24 cellular contexts compared by ENCODE assay signal in genomic region chr3:173796865-173797264, GRCh38.
DNase-seq lines count a peak whose midpoint lies in the region; ATAC-seq, FAIRE-seq and TF ChIP-seq lines count a peak whose summit lies in the region.
"Had no signal": no experiment of that assay in that cellular context is flagged by ENCODE, and none has a peak within 500 bp of the region (broad histone marks: within the 10 kb centered on the region; RNA-seq: fewer than 3 reads in every experiment).

No MANE protein-coding gene starts in this region.

- H3K9me3 ChIP-seq in H1 (ENCODE audit: insufficient read depth in 2 of 2, low read depth in 1 of 2, low read length in 1 of 2), result no peaks in the 10 kb centered on the region
- H3K9me3 ChIP-seq: Caco-2, SJSA1 had no signal

- H3K27me3 ChIP-seq in H1 (replicated peaks in 1 of 4; ENCODE audit: control insufficient read depth in 3 of 4, extremely low read depth in 1 of 4, insufficient read depth in 3 of 4, low read length in 3 of 4), result no peaks in the 10 kb centered on the region
- H3K27me3 ChIP-seq: SJSA1 had no signal

- FAIRE-seq in H1 (lab: Jason Lieb, UNC), result peak; percentile 52
- FAIRE-seq: GM12891 had no signal

- no peak overlapping the region for H2BK15ac ChIP-seq in H1 (ENCODE audit: low read length)

- no peak overlapping the region for H3K14ac ChIP-seq in H1 (ENCODE audit: insufficient read length)

- H2BK20ac ChIP-seq in H1 (ENCODE audit: low read length), result no peak overlapping the region

- H4K5ac ChIP-seq in H1 (ENCODE audit: insufficient read length, low read depth, low read length), result no peak overlapping the region

- H2AFZ ChIP-seq in H1 (ENCODE audit: low read length), result no peak overlapping the region
- H2AFZ ChIP-seq: PC-9 had no signal

- TF ChIP-seq RAD21 in H1 (IDR thresholded peaks at IDR 0.05 in 1 of 2, conservative IDR thresholded peaks at IDR 0.05 in 1 of 2; ENCODE audit: low read depth in 2 of 2, low read length in 2 of 2), result no peak

- H3K4me2 ChIP-seq in H1 (ENCODE audit: insufficient read depth in 1 of 2, low read depth in 2 of 2, low read length in 2 of 2), result no peak overlapping the region
- H3K4me2 ChIP-seq: KMS-11, PC-9 had no signal

- no peaks in the 10 kb centered on the region for H3K79me1 ChIP-seq in H1 (ENCODE audit: low read depth, low read length)

- no peak overlapping the region for H2BK120ac ChIP-seq in H1 (replicated peaks; ENCODE audit: low read depth, low read length)

- H3K23ac ChIP-seq in H1 (ENCODE audit: insufficient read length), result no peak overlapping the region

- CTCF ChIA-PET in H1 (lab: Charles Lee; ENCODE audit: partially characterized antibody), result no interaction called here

- H3K79me2 ChIP-seq in H1 (ENCODE audit: control insufficient read depth in 1 of 2, insufficient read depth in 2 of 2, low read length in 2 of 2), result no peaks in the 10 kb centered on the region

- H3K4me1 ChIP-seq in H1 (replicated peaks in 1 of 4; ENCODE audit: control insufficient read depth in 3 of 4, insufficient read depth in 4 of 4, low read length in 3 of 4), result peaks cover 0 to 4% (median 0%) of the 10 kb centered on the region in 4 experiments; a peak in 1 of 7 replicates
- H3K4me1 ChIP-seq: Caco-2, SJSA1 had no signal

- 71% methylated on average over 3 of the region's 3 CpGs; no CpG with 5 or more reads in 1 of the 2 experiments for WGBS in H1 (ENCODE audit: extremely low coverage in 1 of 2, insufficient coverage in 1 of 2, insufficient read length in 1 of 2, insufficient replicate concordance in 2 of 2, low coverage in 1 of 2, low lambda C conversion rate in 2 of 2, missing lambda C conversion rate in 1 of 2), 2 experiments

- H4K8ac ChIP-seq in H1 (ENCODE audit: extremely low read depth, insufficient read depth, low read length), result no peak overlapping the region

- no peak for TF ChIP-seq POLR2A in H1 (IDR thresholded peaks at IDR 0.05; ENCODE audit: control extremely low read depth in 1 of 2, low read depth in 2 of 2, low read length in 2 of 2)

- H3K56ac ChIP-seq in H1 (replicated peaks; ENCODE audit: insufficient read length, low read depth, low read length), result no peak overlapping the region

- no peak overlapping the region for H2BK5ac ChIP-seq in H1 (ENCODE audit: low read depth, low read length)

- H3K27ac ChIP-seq in H1 (ENCODE audit: low read depth, low read length), result no peak overlapping the region
- H3K27ac ChIP-seq: C4-2B, HL-60, KMS-11, PC-9, SJSA1 had no signal

- H3K36me3 ChIP-seq in H1 (ENCODE audit: control insufficient read depth in 2 of 4, insufficient read depth in 4 of 4, low read length in 3 of 4), result no peaks in the 10 kb centered on the region
- H3K36me3 ChIP-seq: SJSA1 had no signal

- H3K23me2 ChIP-seq in H1 (ENCODE audit: low read depth, low read length), result 0 out of 2 replicates have a peak, but pooled peaks cover 2% of the 10 kb centered on the region

- TF ChIP-seq EP300 in H1 (IDR thresholded peaks at IDR 0.05; ENCODE audit: borderline replicate concordance in 1 of 2, low read depth in 2 of 2, low read length in 2 of 2), result no peak

- DNase-seq in NCI-H69 (lab: John Stamatoyannopoulos, UW) (peak; percentile 79), H1 (ENCODE audit: low read depth in 1 of 2, low spot score in 2 of 2) (no peak), left kidney (ENCODE audit: low read depth, low spot score) (peak; percentile 18), DMS 273 (lab: John Stamatoyannopoulos, UW; ENCODE audit: unreplicated experiment) (no peak), AG20443 (ENCODE audit: low spot score) (no peak)
- no peak for DNase-seq in stimulated activated CD4-positive, alpha-beta T cell treated with anti-CD3 and anti-CD28 coated beads, Interleukin-4, amount 100 ng/mL, for 1 hour
- DNase-seq: Caco-2; CD8-positive, alpha-beta T cell; DMS79 treated with DMSO at 0.1 percent for 48 hours; GF-D8; MM.1S; NCI-H1048; NCI-H1694; NCI-H2029 treated with DMSO at 0.1 percent for 48 hours; NCI-H524; NCI-H774; PC-9; Right ventricle myocardium superior had no signal

- no peak overlapping the region; the same call in 1 of the 2 replicates for H3K18ac ChIP-seq in H1 (ENCODE audit: extremely low read depth, low read length)

- no peak overlapping the region for H3K4me3 ChIP-seq in H1 (ENCODE audit: extremely low read depth in 1 of 4, insufficient read depth in 2 of 4, low read depth in 3 of 4, low read length in 4 of 4)
- H3K4me3 ChIP-seq: PC-9, SJSA1 had no signal

- no peaks in the 10 kb centered on the region for H4K20me1 ChIP-seq in H1 (replicated peaks in 1 of 2; ENCODE audit: control insufficient read depth in 1 of 2, insufficient read depth in 2 of 2, low read length in 2 of 2)

- no peak overlapping the region for H3K4ac ChIP-seq in H1 (replicated peaks; ENCODE audit: insufficient read length, low read depth, low read length)

- H4K91ac ChIP-seq in H1 (replicated peaks; ENCODE audit: insufficient read length, low read length), result no peak overlapping the region

- no peak overlapping the region for H3K9ac ChIP-seq in H1 (replicated peaks in 1 of 4; ENCODE audit: extremely low read depth in 1 of 4, low read depth in 3 of 4, low read length in 3 of 4)
- H3K9ac ChIP-seq: KMS-11 had no signal

- TF ChIP-seq CTCF in H1 (IDR thresholded peaks at IDR 0.05; ENCODE audit: control extremely low read depth in 1 of 3, insufficient read depth in 1 of 3, low read depth in 1 of 3, low read length in 3 of 3), result no peak

- POLR2A ChIA-PET in H1 (lab: Charles Lee; ENCODE audit: partially characterized antibody), result no interaction called here

- no peak overlapping the region for H2BK12ac ChIP-seq in H1 (ENCODE audit: low read depth, low read length)

- H2AK5ac ChIP-seq in H1 (ENCODE audit: low read depth, low read length), result no peak overlapping the region

- no peak for ATAC-seq in HG02870 (IDR thresholded peaks at IDR 0.05; ENCODE audit: unreplicated experiment)
- ATAC-seq: CD8-positive, alpha-beta T cell had no signal

TF ChIP-seq in H1, 55 proteins besides CTCF, POLR2A, EP300 and RAD21 (continues in another document):
- TF ChIP-seq RXRA (IDR thresholded peaks at IDR 0.05; ENCODE audit: insufficient read depth, low read depth, low read length) (no peak), POU5F1 (IDR thresholded peaks at IDR 0.05; ENCODE audit: low read depth, low read length) (no peak)

Comparison
In these comparisons a context has a peak if more than half of its experiments do, and no peak if none do; other contexts are left out.
1. DNase-seq: peak in NCI-H69 (single experiment) and left kidney (single experiment); none in H1 (0 of 2), DMS 273 (single experiment), AG20443 (single experiment) and stimulated activated CD4-positive, alpha-beta T cell treated with anti-CD3 and anti-CD28 coated beads, Interleukin-4, amount 100 ng/mL, for 1 hour (single experiment).